ENCODE assay signal across 17 cellular contexts in genomic region chr3:152386208-152386607, GRCh38.
DNase-seq lines count a peak whose midpoint lies in the region; ATAC-seq, FAIRE-seq and TF ChIP-seq lines count a peak whose summit lies in the region.
"Had no signal": no experiment of that assay in that cellular context is flagged by ENCODE, and none has a peak within 500 bp of the region (broad histone marks: within the 10 kb centered on the region; RNA-seq: fewer than 3 reads in every experiment).

No MANE protein-coding gene starts in this region.

- H3K36me3 ChIP-seq in left ventricle myocardium inferior (no peaks in the 10 kb centered on the region), K562 (ENCODE audit: control insufficient read depth, insufficient read depth, low read length) (peaks cover 46% of the 10 kb centered on the region), aorta (ENCODE audit: control insufficient read depth in 1 of 2, insufficient read depth in 2 of 2, low read length in 1 of 2) (no peaks in the 10 kb centered on the region)
- H3K36me3 ChIP-seq: BE2C, neural progenitor cell had no signal

- no peaks in the 10 kb centered on the region for H3K9me1 ChIP-seq in K562 (ENCODE audit: control insufficient read depth, insufficient read depth, low read length)

- H3K4me3 ChIP-seq in left ventricle myocardium inferior (peak overlapping the region; percentile 3), K562 (no peak overlapping the region), aorta (ENCODE audit: low read length in 2 of 2) (peak overlapping the region in 1 of 2 donors; percentile 26)
- H3K4me3 ChIP-seq: neural progenitor cell had no signal

- ATAC-seq in K562 (no peak), HG02870 (IDR thresholded peaks at IDR 0.05; ENCODE audit: unreplicated experiment) (no peak), aorta (ENCODE audit: low FRiP score) (no peak)
- no peak for ATAC-seq in natural killer cell treated with Interleukin-12 subunit alpha and Interleukin-12 subunit beta and Interleukin-15 and Interleukin-18, amount 100 ng/mL, for 72 hours

- H3K9me3 Mint-ChIP-seq in natural killer cell treated with Interleukin-12 subunit alpha and Interleukin-12 subunit beta and Interleukin-15 and Interleukin-18, amount 100 ng/mL, for 72 hours = no peaks in the 10 kb centered on the region
- H3K9me3 Mint-ChIP-seq: neural progenitor cell had no signal

- no peak overlapping the region for H3K9ac ChIP-seq in K562 (ENCODE audit: insufficient read depth in 1 of 2, low read depth in 2 of 2, low read length in 2 of 2)
- H3K9ac ChIP-seq: neural progenitor cell had no signal

- no peaks in the 10 kb centered on the region for H3K27me3 ChIP-seq in left ventricle myocardium inferior (ENCODE audit: low read depth)
- no peaks in the 10 kb centered on the region for H3K27me3 ChIP-seq in K562 (ENCODE audit: control insufficient read depth in 2 of 2, insufficient read depth in 2 of 2, low read length in 2 of 2)
- H3K27me3 ChIP-seq in aorta (ENCODE audit: control insufficient read depth in 1 of 2, insufficient read depth in 2 of 2, low read length in 1 of 2) = no peaks in the 10 kb centered on the region
- H3K27me3 ChIP-seq: BE2C, neural progenitor cell had no signal

- H3K4me1 ChIP-seq in left ventricle myocardium inferior (peaks cover 99% of the 10 kb centered on the region), K562 (replicated peaks in 1 of 2; ENCODE audit: control insufficient read depth in 2 of 2, insufficient read depth in 2 of 2, low read length in 2 of 2) (no peaks in the 10 kb centered on the region; a peak in 2 of 5 replicates), aorta (ENCODE audit: control insufficient read depth in 1 of 2, insufficient read depth in 2 of 2, low read length in 2 of 2) (peaks cover 3 to 8% of the 10 kb centered on the region in 2 donors)
- H3K4me1 ChIP-seq: BE2C had no signal

- H3K27ac ChIP-seq in left ventricle myocardium inferior (replicated peaks) (peak overlapping the region; percentile 77), K562 (ENCODE audit: extremely low read depth, low read depth, low read length) (no peak overlapping the region), aorta (ENCODE audit: low read depth in 1 of 2, low read length in 2 of 2) (no peak overlapping the region)
- H3K27ac ChIP-seq: neural progenitor cell had no signal

- H3K4me2 ChIP-seq in K562 (ENCODE audit: insufficient read depth, low read length) = no peak overlapping the region
- H3K4me2 ChIP-seq: neural progenitor cell had no signal

- peaks cover 6% of the 10 kb centered on the region for H3K36me3 Mint-ChIP-seq in natural killer cell treated with Interleukin-12 subunit alpha and Interleukin-12 subunit beta and Interleukin-15 and Interleukin-18, amount 100 ng/mL, for 72 hours

- H3K27ac Mint-ChIP-seq in natural killer cell treated with Interleukin-12 subunit alpha and Interleukin-12 subunit beta and Interleukin-15 and Interleukin-18, amount 100 ng/mL, for 72 hours = peak overlapping the region; percentile 60 to 69
- H3K27ac Mint-ChIP-seq: neural progenitor cell had no signal

- H3K9me3 ChIP-seq in left ventricle myocardium inferior (replicated peaks) (no peaks in the 10 kb centered on the region), K562 (replicated peaks; ENCODE audit: control insufficient read depth, insufficient read depth, low read depth, low read length) (no peaks in the 10 kb centered on the region), aorta (ENCODE audit: control insufficient read depth, low read length) (no peaks in the 10 kb centered on the region)
- H3K9me3 ChIP-seq: BE2C had no signal

- CTCF ChIA-PET in K562 (lab: Yijun Ruan, JAX; ENCODE audit: low intra/inter-chr PET ratio) = no interaction called here

- no peak for TF ChIP-seq EP300 in K562 (IDR thresholded peaks at IDR 0.05; ENCODE audit: low read length)

- H3K27me3 Mint-ChIP-seq in natural killer cell treated with Interleukin-12 subunit alpha and Interleukin-12 subunit beta and Interleukin-15 and Interleukin-18, amount 100 ng/mL, for 72 hours = no peaks in the 10 kb centered on the region

- peaks cover 46 to 62% of the 10 kb centered on the region in 2 donors for H3K4me1 Mint-ChIP-seq in natural killer cell treated with Interleukin-12 subunit alpha and Interleukin-12 subunit beta and Interleukin-15 and Interleukin-18, amount 100 ng/mL, for 72 hours (ENCODE audit: low read depth in 2 of 2)

- H4K20me1 ChIP-seq in K562 (replicated peaks; ENCODE audit: control insufficient read depth, insufficient read depth, low read length) = peaks cover 3% of the 10 kb centered on the region; the same call in 1 of the 2 replicates

- no peak for TF ChIP-seq POLR2A in K562 (conservative IDR thresholded peaks at IDR 0.05)

- POLR2A ChIA-PET in K562 (lab: Yijun Ruan, JAX) = interaction anchor here (0.5 kb wide), 1 partner anchor 210 kb away, joined by 3 read pairs; no protein-coding TSS in a partner anchor

- TF ChIP-seq CTCF in left ventricle myocardium inferior (IDR thresholded peaks at IDR 0.05; ENCODE audit: borderline replicate concordance) (no peak), K562 (IDR thresholded peaks at IDR 0.05 in 2 of 3, conservative IDR thresholded peaks at IDR 0.05 in 1 of 3; ENCODE audit: insufficient read depth in 2 of 3, low read depth in 1 of 3, low read length in 3 of 3) (no peak)

- H2AFZ ChIP-seq in K562 (ENCODE audit: low read depth, low read length) = no peak overlapping the region
- H2AFZ ChIP-seq: neural progenitor cell had no signal

- in situ Hi-C loops in K562 (cut with MboI) = no loop called here

- no peak for TF ChIP-seq RAD21 in K562 (CRISPR knock-in tag; conservative IDR thresholded peaks at IDR 0.05 in 1 of 2, IDR thresholded peaks at IDR 0.05 in 1 of 2)

- no peak overlapping the region for H3K4me3 Mint-ChIP-seq in natural killer cell treated with Interleukin-12 subunit alpha and Interleukin-12 subunit beta and Interleukin-15 and Interleukin-18, amount 100 ng/mL, for 72 hours
- H3K4me3 Mint-ChIP-seq: neural progenitor cell had no signal

- H3K79me2 ChIP-seq in K562 (ENCODE audit: control insufficient read depth, insufficient read depth, low read length) = peaks cover 99% of the 10 kb centered on the region

- no TSS peak for BruUV-seq in K562 (replicated peaks; lab: Mats Ljungman, UMichigan)

- no peak for DNase-seq in left ventricle myocardium inferior
- DNase-seq in cardiac septum (ENCODE audit: low spot score) = no peak
- DNase-seq in K562 (ENCODE audit: extremely low read depth in 1 of 4, low spot score in 3 of 4) = no peak
- no peak for DNase-seq in natural killer cell treated with Interleukin-12 subunit alpha and Interleukin-12 subunit beta and Interleukin-15 and Interleukin-18, amount 100 ng/mL, for 72 hours (ENCODE audit: low spot score)
- no peak for DNase-seq in aorta
- no peak for DNase-seq in retina
- no peak for DNase-seq in NCI-H69 (lab: John Stamatoyannopoulos, UW)
- DNase-seq: BE2C; dermis blood vessel endothelial cell; NCI-H1048; NCI-H510A; RPMI8226; stimulated activated CD4-positive, alpha-beta T cell treated with anti-CD3 and anti-CD28 coated beads, Interleukin-15, amount 100 ng/mL, for 24 hours had no signal

- intact Hi-C loops in left ventricle myocardium inferior (cut with micrococcal nuclease) (loop anchor here (10.0 kb wide), 1 partner anchor 111 kb away; no protein-coding TSS in a partner anchor), cardiac septum (cut with DNase I) (no loop called here), K562 (cut with micrococcal nuclease) (no loop called here), aorta (cut with DNase I) (loop anchor here in 1 of 2 donors (10.0 kb wide), 1 partner anchor 51 kb away; no protein-coding TSS in a partner anchor)

- no peak for FAIRE-seq in K562 (lab: Jason Lieb, UNC)
- FAIRE-seq: G401.6, GM18507 had no signal

TF ChIP-seq in K562, 482 proteins besides CTCF, POLR2A, EP300 and RAD21:
- TF ChIP-seq RFX1 (IDR thresholded peaks at IDR 0.05) = peak; percentile 77
- no peak for TF ChIP-seq MEIS2 (IDR thresholded peaks at IDR 0.05; ENCODE audit: partially characterized antibody)
